In the genomic region with DNA sequence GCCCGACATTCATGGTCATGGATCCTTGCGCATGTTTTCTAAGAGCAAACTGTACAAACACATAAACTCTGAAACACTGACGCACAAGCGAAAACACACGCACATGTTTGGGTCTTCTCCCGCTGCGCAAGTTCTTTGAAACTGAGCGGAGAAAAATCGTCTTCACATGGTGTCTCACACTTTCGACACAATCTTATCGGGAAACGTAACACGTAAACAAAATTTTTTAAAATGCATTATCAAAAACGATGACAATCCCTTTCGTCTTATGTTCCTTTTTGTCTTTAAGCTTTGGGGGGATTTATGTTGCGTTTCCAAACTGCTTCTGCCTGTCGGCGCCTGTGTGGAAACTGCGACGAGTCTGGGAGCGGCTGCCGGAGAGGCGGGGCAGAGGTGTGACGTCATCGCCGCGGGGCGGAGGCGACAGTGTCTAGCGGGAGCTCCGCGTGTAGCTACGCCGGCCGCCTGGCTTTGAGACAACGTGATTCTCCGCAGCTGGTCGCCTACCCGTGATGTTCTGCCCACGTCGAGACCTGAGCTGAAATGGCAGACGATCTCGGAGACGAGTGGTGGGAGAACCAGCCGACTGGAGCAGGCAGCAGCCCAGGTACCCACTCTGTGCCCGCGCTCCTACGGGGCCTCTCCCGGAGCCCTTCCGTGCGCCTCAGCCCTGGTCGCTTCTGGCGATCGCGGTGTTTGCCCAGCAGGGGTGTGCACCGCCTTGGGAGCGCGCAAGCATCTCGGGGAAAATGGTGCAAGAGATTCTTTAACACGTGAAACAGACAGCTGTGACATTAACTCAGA, we compare ENCODE assay signal across 8 cellular contexts. TPM values are rescaled to one million over a fixed set of nuclear protein-coding genes. Genes with fewer than 3 reads are reported as not detected.
DNase-seq lines count a peak whose midpoint lies in the region; ATAC-seq and TF ChIP-seq lines count a peak whose summit lies in the region.

A gene (plus strand): TSS at position 426 of the 804 bp plus-strand sequence.

- H3K4me3 ChIP-seq in AG04450 (ENCODE audit: low read depth, low read length) = peak within 1 kb of the TSS; percentile 85
- peak within 1 kb of the TSS; percentile 60 to 77 (median 73) for H3K4me3 ChIP-seq in breast epithelium
- H3K4me3 ChIP-seq in iPS-20b (ENCODE audit: low read length) = peak within 1 kb of the TSS; percentile 88
- H3K4me3 ChIP-seq in skin epidermis = peak within 1 kb of the TSS; percentile 60 to 90 (median 73)

- peak; percentile 38; the same call in 1 of the 2 replicates for TF ChIP-seq CTCF in AG04450 (IDR thresholded peaks at IDR 0.05; ENCODE audit: low read depth, low read length)
- TF ChIP-seq CTCF in VCaP (conservative IDR thresholded peaks at IDR 0.05) = peak; percentile 24; the same call in 1 of the 2 replicates
- TF ChIP-seq CTCF in breast epithelium (IDR thresholded peaks at IDR 0.05) = peak; percentile 4 to 21 (median 18)

- CTCF ChIA-PET in AG04450 (lab: Charles Lee) = interaction anchor here (0.8 to 1.7 kb wide), 3 partner anchors 9 to 436 kb away, joined by 3 to 10 read pairs (median 4); no protein-coding TSS in a partner anchor

- ATAC-seq in GM18870 (IDR thresholded peaks at IDR 0.05; ENCODE audit: unreplicated experiment) (peak; percentile 95), HG03135 (IDR thresholded peaks at IDR 0.05; ENCODE audit: unreplicated experiment) (peak; percentile 97)

- DNase-seq in AG04450 (ENCODE audit: low read depth, low spot score) (peak; percentile 75), NCI-H2196 treated with DMSO at 0.1 percent for 48 hours (lab: John Stamatoyannopoulos, UW; ENCODE audit: unreplicated experiment) (peak; percentile 92), breast epithelium (ENCODE audit: low spot score in 2 of 2) (peak; percentile 87 to 94)

- H3K36me3 ChIP-seq in breast epithelium (no peaks in the 10 kb centered on the region), iPS-20b (ENCODE audit: insufficient read depth, low read depth, low read length) (no peaks in the 10 kb centered on the region)

- H3K27me3 ChIP-seq in AG04450 (ENCODE audit: control insufficient read depth, insufficient read depth, low read length) (no peaks in the 10 kb centered on the region), breast epithelium (no peaks in the 10 kb centered on the region), iPS-20b (ENCODE audit: insufficient read depth, low read length) (peaks cover 7% of the 10 kb centered on the region; the same call in 1 of the 2 replicates)

- H3K9me3 ChIP-seq in AG04450 (ENCODE audit: control insufficient read depth, insufficient read depth, low read length) (no peaks in the 10 kb centered on the region), breast epithelium (no peaks in the 10 kb centered on the region), iPS-20b (ENCODE audit: insufficient read depth, low read depth, low read length) (no peaks in the 10 kb centered on the region)

- H3K9ac ChIP-seq in iPS-20b (ENCODE audit: low read depth, low read length) = peak within 1 kb of the TSS; percentile 85

- H3K27ac ChIP-seq in AG04450 (ENCODE audit: low read depth, low read length) = peak within 1 kb of the TSS; percentile 88
- peak within 1 kb of the TSS; percentile 92 for H3K27ac ChIP-seq in VCaP
- peak within 1 kb of the TSS; percentile 86 to 91 for H3K27ac ChIP-seq in breast epithelium
- peak within 1 kb of the TSS; percentile 2 for H3K27ac ChIP-seq in iPS-20b (ENCODE audit: low read length)
- peak within 1 kb of the TSS in 20 of 21 experiments; percentile 73 to 93 (median 90) for H3K27ac ChIP-seq in skin epidermis

- H3K4me1 ChIP-seq in breast epithelium (peaks cover 0 to 7% of the 10 kb centered on the region in 2 donors), iPS-20b (ENCODE audit: insufficient read depth, low read length) (no peaks in the 10 kb centered on the region)

- POLR2A ChIA-PET in AG04450 (lab: Yijun Ruan, JAX) = interaction anchor here (0.6 to 0.9 kb wide), 2 partner anchors 15 to 35 kb away, joined by 3 read pairs; no protein-coding TSS in a partner anchor

- peak; percentile 21 for TF ChIP-seq POLR2A in breast epithelium (IDR thresholded peaks at IDR 0.05)

- intact Hi-C loops in breast epithelium (cut with DNase I; ENCODE audit: low total_unique reads) = no loop called here

RNA-seq across cellular contexts. Expression of the gene that starts here (rescaled TPM):
- 11.9 and 15.7 TPM in 2 replicates for polyA plus RNA-seq in AG04450 (2011; rRNA removed)
- 2.9 and 5.1 TPM in 2 replicates for polyA minus RNA-seq in AG04450 (2011; rRNA and poly(A)+ RNA removed)
- total RNA-seq in breast epithelium = 10 to 100 TPM; 15.5 to 35.4 (median 16.1) TPM

Comparison
In these comparisons a context has a peak if more than half of its experiments do, and no peak if none do; other contexts are left out.
1. Peak in every context shown above with its lines: DNase-seq, ATAC-seq, H3K4me3 ChIP-seq and H3K27ac ChIP-seq.
2. H3K27ac ChIP-seq: peak in every context shown above with its lines; median percentile 92 in VCaP; 90 in skin epidermis; 88 in breast epithelium; 88 in AG04450; 2 in iPS-20b.